ENCODE assay signal across 8 cellular contexts in genomic region chr11:125404811-125405481, GRCh38.
A peak's percentile ranks its signal among the peaks of the same experiment; 100 is the strongest.
DNase-seq lines count a peak whose midpoint lies in the region; ATAC-seq, FAIRE-seq and TF ChIP-seq lines count a peak whose summit lies in the region.

No MANE protein-coding gene starts in this region.

- no peaks in the 10 kb centered on the region for H3K9me3 ChIP-seq in HEK293 (ENCODE audit: control insufficient read depth, insufficient read depth, low read depth, low read length)

- CTCF ChIA-PET in HEK293 (lab: Yijun Ruan, JAX), result interaction anchor here (0.5 to 4.1 kb wide), 28 partner anchors 8 to 1342 kb away, joined by 3 to 27 read pairs (median 5); no protein-coding TSS in a partner anchor

- DNase-seq in GM10266 (ENCODE audit: extremely low spot score) (peak; percentile 79), NB4 (ENCODE audit: low read depth) (peak; percentile 58), bronchial epithelial cell (ENCODE audit: low read depth) (peak; percentile 20)
- peak; percentile 68 for DNase-seq in stimulated activated CD4-positive, alpha-beta T cell treated with anti-CD3 and anti-CD28 coated beads, Interleukin-4, amount 100 ng/mL, for 24 hours

- H3K27ac ChIP-seq in HEK293 (ENCODE audit: extremely low read depth, low read depth, low read length) (no peak overlapping the region), layer of hippocampus (ENCODE audit: low read depth, low read length) (peak overlapping the region; percentile 42)

- FAIRE-seq in bronchial epithelial cell (lab: Jason Lieb, UNC), result no peak

- no peaks in the 10 kb centered on the region for H3K4me1 ChIP-seq in HEK293 (ENCODE audit: control insufficient read depth, insufficient read depth, low read length)

- H3K36me3 ChIP-seq in HEK293 (ENCODE audit: control insufficient read depth in 2 of 2, insufficient read depth in 1 of 2, low read length in 2 of 2) (no peaks in the 10 kb centered on the region), bronchial epithelial cell (ENCODE audit: control insufficient read depth, insufficient read depth, low read length) (no peaks in the 10 kb centered on the region)

- TF ChIP-seq CTCF in GM10266 (IDR thresholded peaks at IDR 0.05; ENCODE audit: control insufficient read depth, insufficient read depth, low read depth, missing control alignments), result peak; percentile 98
- TF ChIP-seq CTCF in HEK293 (tag by site-specific recombination; IDR thresholded peaks at IDR 0.05), result peak; percentile 61
- peak; percentile 94 for TF ChIP-seq CTCF in NB4 (IDR thresholded peaks at IDR 0.05; ENCODE audit: low read depth, low read length)
- peak; percentile 98 for TF ChIP-seq CTCF in bronchial epithelial cell (IDR thresholded peaks at IDR 0.05; ENCODE audit: insufficient read depth, low read length, severe bottlenecking)

- no peak overlapping the region for H3K4me3 ChIP-seq in HEK293 (ENCODE audit: low read depth, low read length)
- H3K4me3 ChIP-seq in NB4 (ENCODE audit: low read depth, low read length), result no peak overlapping the region
- no peak overlapping the region for H3K4me3 ChIP-seq in bronchial epithelial cell (ENCODE audit: low read depth, low read length)

- POLR2A ChIA-PET in HEK293 (lab: Yijun Ruan, JAX), result interaction anchor here (1.2 kb wide), 1 partner anchor 451 kb away, joined by 3 read pairs; the partner anchor contains the start of gene CCDC15

- no peak for TF ChIP-seq POLR2A in NB4 (IDR thresholded peaks at IDR 0.05; ENCODE audit: extremely low read depth, insufficient read length)

- peaks cover 7% of the 10 kb centered on the region for H3K27me3 ChIP-seq in bronchial epithelial cell (ENCODE audit: control insufficient read depth, insufficient read depth, low read length)
- H3K27me3 ChIP-seq in layer of hippocampus (ENCODE audit: control insufficient read depth, insufficient read depth, low read length), result no peaks in the 10 kb centered on the region

- ATAC-seq in activated CD4-positive, CD25-positive, alpha-beta regulatory T cell treated with anti-CD3 and anti-CD28 coated beads, Interleukin-2, amount 50 U/mL, for 24 hours, result peak; percentile 78 to 91
- ATAC-seq in HG03097 (IDR thresholded peaks at IDR 0.05; ENCODE audit: low FRiP score, unreplicated experiment), result no peak

TF ChIP-seq in HEK293, 187 proteins besides CTCF, POLR2A, EP300 and RAD21:
- peak; percentile 91 for TF ChIP-seq ZNF707 (tag by site-specific recombination; IDR thresholded peaks at IDR 0.05)
- TF ChIP-seq ZNF654 (tag by site-specific recombination; IDR thresholded peaks at IDR 0.05; ENCODE audit: low read depth), result peak; percentile 62
- peak; percentile 10; the same call in 1 of the 2 replicates for TF ChIP-seq GLIS1 (tag by site-specific recombination; IDR thresholded peaks at IDR 0.05)
- no peak for TF ChIP-seq ZSCAN16 (tag by site-specific recombination; IDR thresholded peaks at IDR 0.05)
- peak; percentile 6; the same call in 1 of the 2 replicates for TF ChIP-seq ZSCAN4 (tag by site-specific recombination; IDR thresholded peaks at IDR 0.05)
- no peak for TF ChIP-seq ZNF692 (tag by site-specific recombination; IDR thresholded peaks at IDR 0.05)
- no peak for TF ChIP-seq ZNF510 (tag by site-specific recombination; IDR thresholded peaks at IDR 0.05; ENCODE audit: insufficient replicate concordance)
- no peak for TF ChIP-seq ZSCAN23 (tag by site-specific recombination; IDR thresholded peaks at IDR 0.05)
- peak; percentile 39 for TF ChIP-seq ZBTB26 (tag by site-specific recombination; optimal IDR thresholded peaks at IDR 0.05)
- TF ChIP-seq ZNF266 (tag by site-specific recombination; IDR thresholded peaks at IDR 0.05; ENCODE audit: low read depth), result no peak
- 0 out of 2 replicates have a peak, but pooled peaks have one; percentile 18 for TF ChIP-seq GLIS2 (tag by site-specific recombination; IDR thresholded peaks at IDR 0.05)
- TF ChIP-seq ZNF837 (tag by site-specific recombination; IDR thresholded peaks at IDR 0.05), result no peak
- no peak for TF ChIP-seq ATF2 (tag by site-specific recombination; IDR thresholded peaks at IDR 0.05; ENCODE audit: low read depth)
- peak; percentile 36 for TF ChIP-seq ZFHX2 (tag by site-specific recombination; conservative IDR thresholded peaks at IDR 0.05)
- no peak for TF ChIP-seq ZXDB (tag by site-specific recombination; IDR thresholded peaks at IDR 0.05)
- no peak for TF ChIP-seq ZNF529 (tag by site-specific recombination; IDR thresholded peaks at IDR 0.05; ENCODE audit: insufficient replicate concordance)
- TF ChIP-seq ZBTB1 (tag by site-specific recombination; IDR thresholded peaks at IDR 0.05), result no peak

Comparison
In these comparisons a context has a peak if more than half of its experiments do, and no peak if none do; other contexts are left out.
1. DNase-seq: peak in every context shown above with its lines; median percentile 79 in GM10266; 68 in stimulated activated CD4-positive, alpha-beta T cell treated with anti-CD3 and anti-CD28 coated beads, Interleukin-4, amount 100 ng/mL, for 24 hours; 58 in NB4; 20 in bronchial epithelial cell.